ENCODE assay signal across 22 cellular contexts in the genomic region with DNA sequence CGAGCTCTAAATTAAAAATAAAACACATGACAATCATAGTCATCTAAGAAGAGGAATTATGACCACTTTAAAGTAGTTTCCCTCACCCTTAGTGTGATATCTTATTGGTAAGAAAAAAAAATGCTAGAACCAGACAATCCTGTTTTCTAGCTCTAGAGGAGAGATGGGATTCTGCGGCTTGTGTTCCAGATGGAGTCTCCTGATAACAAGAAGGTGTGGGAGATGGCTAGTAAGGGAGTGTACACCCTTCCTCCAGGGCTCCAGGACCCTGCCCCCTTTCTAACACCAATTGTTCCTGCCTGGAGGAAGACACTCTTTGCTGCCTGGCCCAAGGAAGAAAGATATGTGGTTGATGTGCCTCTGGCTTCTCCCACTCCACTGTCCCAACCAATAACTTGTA.
DNase-seq lines count a peak whose midpoint lies in the region; ATAC-seq and TF ChIP-seq lines count a peak whose summit lies in the region.
"Had no signal": no experiment of that assay in that cellular context is flagged by ENCODE, and none has a peak within 500 bp of the region (broad histone marks: within the 10 kb centered on the region; RNA-seq: fewer than 3 reads in every experiment).

No MANE protein-coding gene starts in this region.

- TF ChIP-seq CTCF in Caco-2 (IDR thresholded peaks at IDR 0.05; ENCODE audit: insufficient read depth in 1 of 2, low read depth in 1 of 2, low read length in 1 of 2, severe bottlenecking in 1 of 2, unreplicated experiment in 1 of 2): no peak
- no peak for TF ChIP-seq CTCF in HCT116 (IDR thresholded peaks at IDR 0.05 in 2 of 3, conservative IDR thresholded peaks at IDR 0.05 in 1 of 3; ENCODE audit: borderline replicate concordance in 1 of 3, insufficient read depth in 1 of 3, low read depth in 2 of 3, low read length in 2 of 3)
- TF ChIP-seq CTCF in VCaP (conservative IDR thresholded peaks at IDR 0.05): peak; percentile 10; the same call in 1 of the 2 replicates
- TF ChIP-seq CTCF in neural progenitor cell (IDR thresholded peaks at IDR 0.05): no peak
- TF ChIP-seq CTCF in smooth muscle cell (IDR thresholded peaks at IDR 0.05; ENCODE audit: borderline replicate concordance, insufficient read depth, poor library complexity, severe bottlenecking): no peak

- H3K9me2 ChIP-seq in HCT116 (ENCODE audit: insufficient read depth): no peaks in the 10 kb centered on the region

- POLR2A ChIA-PET in Caco-2 (lab: Charles Lee) (no interaction called here), HCT116 (lab: Charles Lee) (interaction anchor here (0.7 kb wide), 1 partner anchor 95 kb away, joined by 3 read pairs; no protein-coding TSS in a partner anchor)

- H3K79me2 ChIP-seq in HCT116 (ENCODE audit: insufficient read depth, low read length): no peaks in the 10 kb centered on the region
- no peaks in the 10 kb centered on the region for H3K79me2 ChIP-seq in neural progenitor cell (ENCODE audit: low read depth)
- no peaks in the 10 kb centered on the region for H3K79me2 ChIP-seq in smooth muscle cell (ENCODE audit: low read depth)

- RAD21 ChIA-PET in HCT116 (lab: Charles Lee; ENCODE audit: low non-redundant PET in 1 of 2, low total read pairs in 2 of 2, uncharacterized antibody in 2 of 2, unreplicated experiment in 2 of 2): no interaction called here

- intact Hi-C loops in Caco-2 (cut with micrococcal nuclease; ENCODE audit: unreplicated experiment) (no loop called here), HCT116 (cut with micrococcal nuclease) (no loop called here)

- no peak for TF ChIP-seq POLR2A in HCT116 (IDR thresholded peaks at IDR 0.05; ENCODE audit: borderline replicate concordance, extremely low read depth, insufficient read depth, insufficient read length)

- H3K4me1 Mint-ChIP-seq in Caco-2 (ENCODE audit: low read depth, unreplicated experiment): no peaks in the 10 kb centered on the region
- H3K4me1 Mint-ChIP-seq in neural progenitor cell: no peaks in the 10 kb centered on the region
- H3K4me1 Mint-ChIP-seq: B cell had no signal

- H3F3A ChIP-seq in neural progenitor cell (ENCODE audit: low read depth) (no peaks in the 10 kb centered on the region), smooth muscle cell (ENCODE audit: low read depth) (no peaks in the 10 kb centered on the region)

- H3K9ac ChIP-seq in HCT116 (ENCODE audit: low read length) (no peak overlapping the region), neural progenitor cell (no peak overlapping the region), smooth muscle cell (ENCODE audit: low read depth) (no peak overlapping the region)
- H3K9ac ChIP-seq: GM23248, KMS-11 had no signal

- DNase-seq in Caco-2: peak; percentile 47 to 74
- DNase-seq in HCT116 (ENCODE audit: low read depth, low spot score): no peak
- no peak for DNase-seq in neural progenitor cell (ENCODE audit: low spot score)
- DNase-seq in stimulated activated naive CD4-positive, alpha-beta T cell (lab: John Stamatoyannopoulos, UW): no peak
- no peak for DNase-seq in smooth muscle cell (lab: John Stamatoyannopoulos, UW; ENCODE audit: unreplicated experiment)
- no peak for DNase-seq in AG08395 (ENCODE audit: low spot score)
- DNase-seq in activated gamma-delta T cell (lab: John Stamatoyannopoulos, UW): no peak
- DNase-seq: DMS 273 treated with DMSO at 0.1 percent for 48 hours, DMS79 treated with DMSO at 0.1 percent for 48 hours, GM23248, HCEC 1CT, MG63, NCI-H1417 treated with DMSO at 0.1 percent for 48 hours, NCI-H187, NCI-H446 treated with DMSO at 0.1 percent for 48 hours, NCI-H69 had no signal

- H3K4me2 ChIP-seq in HCT116 (ENCODE audit: low read length) (no peak overlapping the region), neural progenitor cell (no peak overlapping the region), smooth muscle cell (no peak overlapping the region)
- H3K4me2 ChIP-seq: KMS-11 had no signal

- H3K9me3 ChIP-seq in Caco-2: no peaks in the 10 kb centered on the region
- H3K9me3 ChIP-seq in HCT116 (ENCODE audit: control insufficient read depth in 1 of 2, insufficient read depth in 1 of 2, low read depth in 1 of 2, low read length in 2 of 2): no peaks in the 10 kb centered on the region
- H3K9me3 ChIP-seq in neural progenitor cell (ENCODE audit: low read depth): no peaks in the 10 kb centered on the region
- H3K9me3 ChIP-seq in smooth muscle cell (replicated peaks; ENCODE audit: low read depth): no peaks in the 10 kb centered on the region
- H3K9me3 ChIP-seq: MG63 had no signal

- H4K20me1 ChIP-seq in HCT116 (ENCODE audit: insufficient read depth): no peaks in the 10 kb centered on the region
- H4K20me1 ChIP-seq in neural progenitor cell (ENCODE audit: low read depth): no peaks in the 10 kb centered on the region
- no peaks in the 10 kb centered on the region for H4K20me1 ChIP-seq in smooth muscle cell (ENCODE audit: low read depth)

- no peak for ATAC-seq in HCT116
- ATAC-seq: GM12878, Panc1, SK-N-SH treated with all-trans-retinoic acid at 6 μM for 48 hours had no signal

- H3K4me1 ChIP-seq in Caco-2: peaks cover 6% of the 10 kb centered on the region; the same call in 1 of the 2 replicates
- peaks cover 0 to 4% of the 10 kb centered on the region in 2 experiments; a peak in 1 of 4 replicates for H3K4me1 ChIP-seq in HCT116 (ENCODE audit: control insufficient read depth in 1 of 2, insufficient read depth in 2 of 2, low read length in 2 of 2)
- H3K4me1 ChIP-seq in neural progenitor cell: no peaks in the 10 kb centered on the region
- no peaks in the 10 kb centered on the region for H3K4me1 ChIP-seq in smooth muscle cell (ENCODE audit: low read depth)

- no peak overlapping the region for H3K4me3 Mint-ChIP-seq in Caco-2 (ENCODE audit: unreplicated experiment)
- no peak overlapping the region for H3K4me3 Mint-ChIP-seq in neural progenitor cell
- H3K4me3 Mint-ChIP-seq: B cell had no signal

- H3K27me3 Mint-ChIP-seq in Caco-2 (ENCODE audit: insufficient read depth, unreplicated experiment): peaks cover 9% of the 10 kb centered on the region
- H3K27me3 Mint-ChIP-seq in neural progenitor cell (ENCODE audit: insufficient read depth, low read depth): peaks cover 4% of the 10 kb centered on the region

- no TSS peak for BruUV-seq in Caco-2 (replicated peaks; lab: Mats Ljungman, UMichigan)
- BruUV-seq in HCT116 (replicated peaks; lab: Mats Ljungman, UMichigan): no TSS peak

- H3K36me3 Mint-ChIP-seq in Caco-2 (ENCODE audit: insufficient read depth, unreplicated experiment) (no peaks in the 10 kb centered on the region), neural progenitor cell (no peaks in the 10 kb centered on the region)

- no peak for TF ChIP-seq RAD21 in HCT116 (IDR thresholded peaks at IDR 0.05; ENCODE audit: low read depth)

- peak overlapping the region; percentile 3 for H2AFZ ChIP-seq in HCT116 (ENCODE audit: low read depth, low read length, poor library complexity, severe bottlenecking)
- H2AFZ ChIP-seq in neural progenitor cell (replicated peaks): peak overlapping the region; percentile 12
- no peak overlapping the region for H2AFZ ChIP-seq in smooth muscle cell (ENCODE audit: low read depth)
- H2AFZ ChIP-seq: GM23248 had no signal

- CTCF ChIA-PET in Caco-2 (lab: Charles Lee): no interaction called here
- CTCF ChIA-PET in HCT116 (lab: Charles Lee): no interaction called here

- H3K4me3 ChIP-seq in Caco-2 (ENCODE audit: low read depth, low read length) (no peak overlapping the region), HCT116 (replicated peaks in 1 of 2; ENCODE audit: low read depth in 1 of 2, low read length in 2 of 2) (no peak overlapping the region), neural progenitor cell (no peak overlapping the region), smooth muscle cell (no peak overlapping the region)
- H3K4me3 ChIP-seq: GM12878, GM23248, MG63 had no signal

- H3K27ac ChIP-seq in HCT116 (ENCODE audit: low read depth, low read length) (no peak overlapping the region), VCaP (peak overlapping the region; percentile 59), neural progenitor cell (no peak overlapping the region), smooth muscle cell (ENCODE audit: low read depth) (no peak overlapping the region)
- H3K27ac ChIP-seq: GM23248, KMS-11 had no signal

- H3K36me3 ChIP-seq in Caco-2 (ENCODE audit: control insufficient read depth, insufficient read depth, low read length) (no peaks in the 10 kb centered on the region), HCT116 (ENCODE audit: control insufficient read depth in 1 of 2, insufficient read depth in 2 of 2, low read length in 2 of 2) (no peaks in the 10 kb centered on the region), neural progenitor cell (no peaks in the 10 kb centered on the region), smooth muscle cell (ENCODE audit: low read depth) (no peaks in the 10 kb centered on the region)
- H3K36me3 ChIP-seq: MG63 had no signal

- H3K27ac Mint-ChIP-seq in Caco-2 (ENCODE audit: unreplicated experiment) (no peak overlapping the region), neural progenitor cell (no peak overlapping the region)
- H3K27ac Mint-ChIP-seq: B cell had no signal

- 60% methylated on average over 2 of the region's 2 CpGs for WGBS in smooth muscle cell (ENCODE audit: low lambda C conversion rate)

- H3K27me3 ChIP-seq in Caco-2 (replicated peaks; ENCODE audit: control insufficient read depth, insufficient read depth, low read length) (no peaks in the 10 kb centered on the region), HCT116 (ENCODE audit: insufficient read depth, low read length) (no peaks in the 10 kb centered on the region), neural progenitor cell (no peaks in the 10 kb centered on the region), smooth muscle cell (ENCODE audit: low read depth) (no peaks in the 10 kb centered on the region)

- no peaks in the 10 kb centered on the region for H3K9me3 Mint-ChIP-seq in Caco-2 (ENCODE audit: unreplicated experiment)
- peaks cover under 1% of the 10 kb centered on the region for H3K9me3 Mint-ChIP-seq in neural progenitor cell

TF ChIP-seq in HCT116, 20 proteins besides CTCF, POLR2A, EP300 and RAD21 (continues in another document):
- TF ChIP-seq EGR1 (IDR thresholded peaks at IDR 0.05; ENCODE audit: low read depth): no peak
- TF ChIP-seq SIN3A (IDR thresholded peaks at IDR 0.05; ENCODE audit: low read depth): no peak
- no peak for TF ChIP-seq ELF1 (IDR thresholded peaks at IDR 0.05; ENCODE audit: borderline replicate concordance, low read depth)
- no peak for TF ChIP-seq POLR2AphosphoS5 (IDR thresholded peaks at IDR 0.05; ENCODE audit: low read depth, low read length)
- TF ChIP-seq ZFX (IDR thresholded peaks at IDR 0.05): no peak
- no peak for TF ChIP-seq TCF7L2 (IDR thresholded peaks at IDR 0.05; ENCODE audit: borderline replicate concordance, extremely low read depth, insufficient read depth, insufficient read length)
- TF ChIP-seq ZNF274 (IDR thresholded peaks at IDR 0.05; ENCODE audit: low read depth, low read length): no peak

Comparison
In these comparisons a context has a peak if more than half of its experiments do, and no peak if none do; other contexts are left out.
1. DNase-seq: peak in Caco-2 (2 of 2); none in HCT116 (single experiment), neural progenitor cell (single experiment), stimulated activated naive CD4-positive, alpha-beta T cell (0 of 6), smooth muscle cell (single experiment), AG08395 (single experiment) and activated gamma-delta T cell (single experiment).